ENCODE assay signal across 34 cellular contexts in the genomic region with DNA sequence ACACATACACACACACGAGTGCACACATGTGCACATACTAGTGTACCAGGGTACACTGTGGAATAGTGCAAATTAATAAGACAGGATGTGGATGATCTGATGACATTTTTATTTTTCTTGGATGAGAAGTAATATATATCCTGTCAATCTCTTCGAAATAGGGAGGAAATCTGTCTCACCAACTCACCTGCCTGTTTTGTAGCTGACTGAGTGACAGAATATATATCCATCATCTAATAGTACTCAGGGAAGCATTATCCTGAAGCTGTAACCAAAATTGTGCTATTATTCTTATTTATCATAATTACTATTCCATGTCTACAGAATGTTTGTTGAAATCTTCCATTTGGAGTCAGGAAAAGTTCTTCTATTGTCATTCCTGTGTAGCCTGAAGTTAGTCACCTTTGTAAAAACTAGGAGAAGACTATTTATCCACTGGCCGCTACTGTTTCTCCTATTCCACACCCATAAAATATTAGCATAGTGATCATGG.
"Had no signal": no experiment of that assay in that cellular context is flagged by ENCODE, and none has a peak within 500 bp of the region (broad histone marks: within the 10 kb centered on the region; RNA-seq: fewer than 3 reads in every experiment).

No MANE protein-coding gene starts in this region.

- H3K36me3 ChIP-seq: MG63 had no signal

- H3K27me3 ChIP-seq: MG63 had no signal

- H3K4me2 ChIP-seq: KMS-11 had no signal

- H3K4me3 ChIP-seq: MG63 had no signal

- H3K9ac ChIP-seq: KMS-11 had no signal

- DNase-seq: Karpas-422, Kasumi-1, MG63, MM.1S, MV-4-11, NCI-H1048, NCI-H1092, NCI-H1092 treated with DMSO at 0.1 percent for 48 hours, NCI-H1105, NCI-H1105 treated with DMSO at 0.1 percent for 48 hours, NCI-H1417, NCI-H1436, NCI-H1436 treated with DMSO at 0.1 percent for 48 hours, NCI-H146, NCI-H1694, NCI-H1694 treated with DMSO at 0.1 percent for 48 hours, NCI-H187, NCI-H187 treated with DMSO at 0.1 percent for 48 hours, NCI-H1930, NCI-H2029, NCI-H2029 treated with DMSO at 0.1 percent for 48 hours, NCI-H2081, NCI-H2081 treated with DMSO at 0.1 percent for 48 hours, NCI-H2107, NCI-H2171, NCI-H2171 treated with DMSO at 0.1 percent for 48 hours, NCI-H2227 treated with DMSO at 0.1 percent for 48 hours, NCI-H226, NCI-H345, NCI-H446, NCI-H446 treated with DMSO at 0.1 percent for 48 hours, NCI-H510A, NCI-H510A treated with DMSO at 0.1 percent for 48 hours had no signal

- H3K27ac ChIP-seq: KMS-11 had no signal

- H3K9me3 ChIP-seq: MG63 had no signal
